Comparison of ENCODE assay signal across 10 cellular contexts in genomic region chr9:27535701-27536118, GRCh38. TPM values are rescaled to one million over a fixed set of nuclear protein-coding genes. Genes with fewer than 3 reads are reported as not detected.
DNase-seq lines count a peak whose midpoint lies in the region; ATAC-seq, FAIRE-seq and TF ChIP-seq lines count a peak whose summit lies in the region.
"Had no signal": no experiment of that assay in that cellular context is flagged by ENCODE, and none has a peak within 500 bp of the region (broad histone marks: within the 10 kb centered on the region; RNA-seq: fewer than 3 reads in every experiment).

No MANE protein-coding gene starts in this region.

- H3K9me3 ChIP-seq in neural progenitor cell (ENCODE audit: low read depth) (no peaks in the 10 kb centered on the region), smooth muscle cell (replicated peaks; ENCODE audit: low read depth) (no peaks in the 10 kb centered on the region), GM23248 (ENCODE audit: low read depth) (no peaks in the 10 kb centered on the region)

- in situ Hi-C loops in astrocyte of the cerebellum (cut with HindIII; ENCODE audit: low sequenced_read_pairs) = no loop called here
- in situ Hi-C loops in GM23248 (cut with MboI) = loop anchor here (10.0 to 25.0 kb wide), 2 partner anchors 61 to 498 kb away; no protein-coding TSS in a partner anchor

- no peak for DNase-seq in astrocyte of the cerebellum (ENCODE audit: low read depth)
- peak; percentile 57 for DNase-seq in neural progenitor cell (ENCODE audit: low spot score)
- no peak for DNase-seq in RCC 7860 (ENCODE audit: low spot score)
- DNase-seq in smooth muscle cell (lab: John Stamatoyannopoulos, UW; ENCODE audit: unreplicated experiment) = no peak
- no peak for DNase-seq in GM23248
- DNase-seq: NCI-H510A treated with DMSO at 0.1 percent for 48 hours had no signal

- peaks cover 14% of the 10 kb centered on the region for H3K36me3 Mint-ChIP-seq in neural progenitor cell

- ATAC-seq in GM18867 (IDR thresholded peaks at IDR 0.05; ENCODE audit: unreplicated experiment) (peak; percentile 84), HG02938 (IDR thresholded peaks at IDR 0.05; ENCODE audit: unreplicated experiment) (peak; percentile 44)

- H3K9me3 Mint-ChIP-seq in neural progenitor cell = no peaks in the 10 kb centered on the region

- H3K27ac ChIP-seq in neural progenitor cell (no peak overlapping the region), smooth muscle cell (ENCODE audit: low read depth) (no peak overlapping the region), GM23248 (no peak overlapping the region)

- no peaks in the 10 kb centered on the region for H3F3A ChIP-seq in neural progenitor cell (ENCODE audit: low read depth)
- no peaks in the 10 kb centered on the region for H3F3A ChIP-seq in smooth muscle cell (ENCODE audit: low read depth)
- H3F3A ChIP-seq in GM23248 (ENCODE audit: insufficient read depth) = peaks cover 5% of the 10 kb centered on the region

- no peaks in the 10 kb centered on the region for H4K20me1 ChIP-seq in neural progenitor cell (ENCODE audit: low read depth)
- no peaks in the 10 kb centered on the region for H4K20me1 ChIP-seq in smooth muscle cell (ENCODE audit: low read depth)
- no peaks in the 10 kb centered on the region for H4K20me1 ChIP-seq in GM23248 (ENCODE audit: insufficient read depth)

- H3K79me2 ChIP-seq in neural progenitor cell (ENCODE audit: low read depth) (no peaks in the 10 kb centered on the region), smooth muscle cell (ENCODE audit: low read depth) (no peaks in the 10 kb centered on the region), GM23248 (ENCODE audit: insufficient read depth) (no peaks in the 10 kb centered on the region)

- H3K4me3 Mint-ChIP-seq in neural progenitor cell = no peak overlapping the region

- TF ChIP-seq CTCF in astrocyte of the cerebellum (IDR thresholded peaks at IDR 0.05; ENCODE audit: low read depth, low read length, missing control alignments) (peak; percentile 6), neural progenitor cell (IDR thresholded peaks at IDR 0.05) (peak; percentile 58), smooth muscle cell (IDR thresholded peaks at IDR 0.05; ENCODE audit: borderline replicate concordance, insufficient read depth, poor library complexity, severe bottlenecking) (no peak)

- H3K4me2 ChIP-seq in neural progenitor cell = no peak overlapping the region
- no peak overlapping the region for H3K4me2 ChIP-seq in smooth muscle cell
- no peak overlapping the region for H3K4me2 ChIP-seq in GM23248 (ENCODE audit: unreplicated experiment)

- no peak overlapping the region for H3K27ac Mint-ChIP-seq in neural progenitor cell

- peaks cover 41% of the 10 kb centered on the region for H3K4me1 Mint-ChIP-seq in neural progenitor cell

- H3K4me1 ChIP-seq in neural progenitor cell = peaks cover 32% of the 10 kb centered on the region
- no peaks in the 10 kb centered on the region for H3K4me1 ChIP-seq in smooth muscle cell (ENCODE audit: low read depth)
- H3K4me1 ChIP-seq in GM23248 (ENCODE audit: insufficient read depth) = peaks cover 14% of the 10 kb centered on the region

- WGBS in smooth muscle cell (ENCODE audit: low lambda C conversion rate) = 38% methylated on average over 3 of the region's 3 CpGs
- 64 to 70% methylated on average over 3 of the region's 3 CpGs for WGBS in GM23248 (ENCODE audit: low coverage in 1 of 2, low lambda C conversion rate in 2 of 2, missing lambda C conversion rate in 2 of 2), 2 experiments

- H2AFZ ChIP-seq in neural progenitor cell (replicated peaks) (no peak overlapping the region), smooth muscle cell (ENCODE audit: low read depth) (no peak overlapping the region), GM23248 (no peak overlapping the region)

- no peak overlapping the region for H3K9ac ChIP-seq in neural progenitor cell
- no peak overlapping the region for H3K9ac ChIP-seq in smooth muscle cell (ENCODE audit: low read depth)
- no peak overlapping the region for H3K9ac ChIP-seq in GM23248

- H3K4me3 ChIP-seq in astrocyte of the cerebellum (ENCODE audit: low read depth, low read length) = no peak overlapping the region
- no peak overlapping the region for H3K4me3 ChIP-seq in neural progenitor cell
- H3K4me3 ChIP-seq in smooth muscle cell = no peak overlapping the region
- no peak overlapping the region for H3K4me3 ChIP-seq in GM23248

- no peaks in the 10 kb centered on the region for H3K9me2 ChIP-seq in GM23248 (ENCODE audit: insufficient read depth)

- H3K27me3 ChIP-seq in neural progenitor cell (no peaks in the 10 kb centered on the region), smooth muscle cell (ENCODE audit: low read depth) (no peaks in the 10 kb centered on the region), GM23248 (replicated peaks; ENCODE audit: insufficient read depth) (0 out of 2 replicates have a peak, but pooled peaks cover 6% of the 10 kb centered on the region)

- no peak for FAIRE-seq in RCC 7860 (lab: Jason Lieb, UNC)

- no peaks in the 10 kb centered on the region for H3K27me3 Mint-ChIP-seq in neural progenitor cell (ENCODE audit: insufficient read depth, low read depth)

- H3K36me3 ChIP-seq in neural progenitor cell (no peaks in the 10 kb centered on the region), smooth muscle cell (ENCODE audit: low read depth) (no peaks in the 10 kb centered on the region), GM23248 (ENCODE audit: low read depth) (no peaks in the 10 kb centered on the region)

RNA-seq across cellular contexts. Expression of gene MOB3B, which starts 6.1 kb away (rescaled TPM):
- total RNA-seq in neural progenitor cell (ENCODE audit: low replicate concordance) (14.0 and 15.3 TPM in 2 replicates), smooth muscle cell (3.0 and 5.8 TPM in 2 replicates)
- polyA plus RNA-seq in smooth muscle cell (1.7 and 4.1 TPM in 2 replicates), GM23248 (2016; fragmentation: Nextera tagmentation; extraction: Ambion mirVana) (0.06 and 0.08 TPM in 2 replicates)
- not detected in 2 replicates for total RNA-seq in GM23248 (2014; rRNA removed; shearing (Covaris generic))

RNA-seq across cellular contexts. Expression of gene IFNK, which starts 11.6 kb away (rescaled TPM):
- total RNA-seq in neural progenitor cell (ENCODE audit: low replicate concordance) (not detected in 2 replicates), smooth muscle cell (not detected in 2 replicates)
- polyA plus RNA-seq in smooth muscle cell (not detected in 2 replicates), GM23248 (2016; fragmentation: Nextera tagmentation; extraction: Ambion mirVana) (not detected in 2 replicates)
- not detected in 2 replicates for total RNA-seq in GM23248 (2014; rRNA removed; shearing (Covaris generic))
- total RNA-seq: fibroblast of lung, urinary bladder had no signal
- polyA plus RNA-seq: fibroblast of lung, urinary bladder had no signal

RNA-seq across cellular contexts. Expression of gene C9orf72, which starts 37.6 kb away (rescaled TPM):
- total RNA-seq in neural progenitor cell (ENCODE audit: low replicate concordance) (64.2 and 107 TPM in 2 replicates), smooth muscle cell (12.5 and 23.8 TPM in 2 replicates)
- polyA plus RNA-seq in smooth muscle cell (6.1 and 8.2 TPM in 2 replicates), GM23248 (2016; fragmentation: Nextera tagmentation; extraction: Ambion mirVana) (3.3 and 3.6 TPM in 2 replicates)
- 4.0 and 5.1 TPM in 2 replicates for total RNA-seq in GM23248 (2014; rRNA removed; shearing (Covaris generic))
